Comparison of ENCODE assay signal across 8 cellular contexts in genomic region chr10:79127151-79127961, GRCh38. TPM values are rescaled to one million over a fixed set of nuclear protein-coding genes. Genes with fewer than 3 reads are reported as not detected.
DNase-seq lines count a peak whose midpoint lies in the region; ATAC-seq and TF ChIP-seq lines count a peak whose summit lies in the region.

No MANE protein-coding gene starts in this region.

- no peaks in the 10 kb centered on the region for H3K9me2 ChIP-seq in Karpas-422 (replicated peaks; ENCODE audit: insufficient read depth, low read length)

- in situ Hi-C loops in astrocyte of the spinal cord (cut with HindIII; ENCODE audit: low sequenced_read_pairs): no loop called here

- intact Hi-C loops in right lobe of liver (cut with DNase I): no loop called here

- DNase-seq in AG04450 (ENCODE audit: low read depth, low spot score): no peak
- DNase-seq in astrocyte of the spinal cord (ENCODE audit: low read depth, low spot score): peak; percentile 84
- peak; percentile 95 to 98 (median 97) for DNase-seq in right lobe of liver
- no peak for DNase-seq in NK-92 (lab: John Stamatoyannopoulos, UW; ENCODE audit: unreplicated experiment)
- DNase-seq in T-helper 2 cell: no peak
- no peak for DNase-seq in Karpas-422

- H3K27ac ChIP-seq in AG04450 (ENCODE audit: low read depth, low read length) (peak overlapping the region; percentile 52), right lobe of liver (peak overlapping the region in 1 of 3 donors; percentile 24), Karpas-422 (ENCODE audit: low read length) (no peak overlapping the region)

- H3K4me3 ChIP-seq in AG04450 (ENCODE audit: low read depth, low read length) (no peak overlapping the region), astrocyte of the spinal cord (ENCODE audit: low read depth, low read length) (no peak overlapping the region), right lobe of liver (no peak overlapping the region), Karpas-422 (ENCODE audit: low read length) (no peak overlapping the region)

- POLR2A ChIA-PET in AG04450 (lab: Yijun Ruan, JAX): interaction anchor here (0.9 kb wide), 1 partner anchor 10 kb away, joined by 5 read pairs; no protein-coding TSS in a partner anchor

- H3K79me2 ChIP-seq in Karpas-422 (ENCODE audit: low read length): no peaks in the 10 kb centered on the region

- H2AFZ ChIP-seq in Karpas-422 (ENCODE audit: low read length): no peak overlapping the region

- WGBS in right lobe of liver (ENCODE audit: insufficient coverage, low coverage, low lambda C conversion rate, missing lambda C conversion rate): 20% methylated on average over 8 of the region's 16 CpGs

- H3K27me3 ChIP-seq in AG04450 (ENCODE audit: control insufficient read depth, insufficient read depth, low read length) (no peaks in the 10 kb centered on the region), right lobe of liver (no peaks in the 10 kb centered on the region), Karpas-422 (ENCODE audit: low read length) (no peaks in the 10 kb centered on the region)

- H3K4me2 ChIP-seq in Karpas-422 (ENCODE audit: low read depth, low read length, poor library complexity, severe bottlenecking): no peak overlapping the region

- H3K9ac ChIP-seq in Karpas-422 (ENCODE audit: low read length): no peak overlapping the region

- no peak for TF ChIP-seq POLR2A in right lobe of liver (IDR thresholded peaks at IDR 0.05)

- CTCF ChIA-PET in AG04450 (lab: Charles Lee): interaction anchor here (0.6 to 1.3 kb wide), 4 partner anchors 9 to 67 kb away, joined by 3 to 8 read pairs (median 4); no protein-coding TSS in a partner anchor

- no peaks in the 10 kb centered on the region for H3K9me3 ChIP-seq in AG04450 (ENCODE audit: control insufficient read depth, insufficient read depth, low read length)
- no peaks in the 10 kb centered on the region for H3K9me3 ChIP-seq in right lobe of liver
- H3K9me3 ChIP-seq in Karpas-422 (ENCODE audit: low read length): no peaks in the 10 kb centered on the region

- ATAC-seq in right lobe of liver (peak; percentile 94 to 98 (median 96)), HG03342 (IDR thresholded peaks at IDR 0.05; ENCODE audit: unreplicated experiment) (no peak)

- H3K36me3 ChIP-seq in right lobe of liver (no peaks in the 10 kb centered on the region), Karpas-422 (ENCODE audit: insufficient read depth, low read length) (no peaks in the 10 kb centered on the region)

- no peak for TF ChIP-seq EP300 in Ishikawa (IDR thresholded peaks at IDR 0.05; ENCODE audit: borderline replicate concordance)

- H3K4me1 ChIP-seq in right lobe of liver (peaks cover 0 to 42% (median 21%) of the 10 kb centered on the region in 4 donors), Karpas-422 (ENCODE audit: low read length) (peaks cover 8% of the 10 kb centered on the region)

- peak; percentile 12; the same call in 1 of the 2 replicates for TF ChIP-seq RAD21 in Ishikawa (IDR thresholded peaks at IDR 0.05; ENCODE audit: low read depth)

- TF ChIP-seq CTCF in AG04450 (IDR thresholded peaks at IDR 0.05; ENCODE audit: low read depth, low read length): no peak
- TF ChIP-seq CTCF in astrocyte of the spinal cord (IDR thresholded peaks at IDR 0.05; ENCODE audit: low read depth, low read length): no peak
- peak; percentile 7 to 41 (median 34) for TF ChIP-seq CTCF in right lobe of liver (IDR thresholded peaks at IDR 0.05)

- peaks cover 32% of the 10 kb centered on the region for H4K20me1 ChIP-seq in Karpas-422 (ENCODE audit: insufficient read depth, low read depth, low read length)

TF ChIP-seq in Ishikawa, 13 proteins besides CTCF, POLR2A, EP300 and RAD21:
- TF ChIP-seq CEBPB (IDR thresholded peaks at IDR 0.05) (peak; percentile 97), USF1 (IDR thresholded peaks at IDR 0.05) (no peak), MAX (IDR thresholded peaks at IDR 0.05) (no peak), ZBTB7A (IDR thresholded peaks at IDR 0.05; ENCODE audit: low read depth) (peak; percentile 67; the same call in 1 of the 2 replicates), TCF12 (IDR thresholded peaks at IDR 0.05; ENCODE audit: low read depth) (0 out of 2 replicates have a peak, but pooled peaks have one; percentile 22), EGR1 (IDR thresholded peaks at IDR 0.05) (no peak)

RNA-seq across cellular contexts. Expression of gene ZMIZ1, which starts 58.6 kb away (rescaled TPM):
- polyA plus RNA-seq in AG04450 (2011; rRNA removed): 7.6 and 12.8 TPM in 2 replicates
- 16.5 and 21.3 TPM in 2 replicates for polyA minus RNA-seq in AG04450 (2011; rRNA and poly(A)+ RNA removed)
- 10 to 100 TPM in 5 of 6 experiments, 1 to 10 TPM in 1; 9.9 to 22.8 (median 12.3) TPM for total RNA-seq in right lobe of liver
- 63.0 and 73.1 TPM in 2 replicates for total RNA-seq in Karpas-422 (2014; rRNA removed; shearing (Covaris generic); ENCODE audit: low replicate concordance)

Comparison
In these comparisons a context has a peak if more than half of its experiments do, and no peak if none do; other contexts are left out.
1. DNase-seq: peak in astrocyte of the spinal cord (single experiment) and right lobe of liver (3 of 3); none in AG04450 (single experiment), NK-92 (single experiment), T-helper 2 cell (0 of 5) and Karpas-422 (single experiment).
2. CTCF ChIP-seq: peak in right lobe of liver (4 of 4); none in AG04450 (single experiment) and astrocyte of the spinal cord (single experiment).